In genomic region chr1:89844860-89845259, GRCh38 we compare ENCODE assay signal across 14 cellular contexts. TPM values are rescaled to one million over a fixed set of nuclear protein-coding genes. Genes with fewer than 3 reads are reported as not detected.
DNase-seq lines count a peak whose midpoint lies in the region; ATAC-seq and TF ChIP-seq lines count a peak whose summit lies in the region.
"Had no signal": no experiment of that assay in that cellular context is flagged by ENCODE, and none has a peak within 500 bp of the region (broad histone marks: within the 10 kb centered on the region; RNA-seq: fewer than 3 reads in every experiment).

No MANE protein-coding gene starts in this region.

- H3K9me3 Mint-ChIP-seq in activated CD8-positive, alpha-beta memory T cell treated with anti-CD3 and anti-CD28 coated beads, Interleukin-2, amount 10 ng/mL, durations not matched to agents 7 days and 5 days (ENCODE audit: low read depth): no peaks in the 10 kb centered on the region
- no peaks in the 10 kb centered on the region for H3K9me3 Mint-ChIP-seq in WTC11
- no peaks in the 10 kb centered on the region for H3K9me3 Mint-ChIP-seq in stimulated activated naive CD8-positive, alpha-beta T cell treated with anti-CD3 and anti-CD28 coated beads, Interleukin-15, Interleukin-2, amounts not matched to agents 100 ng/mL and 50 ng/mL, for 24 hours

- no peak for TF ChIP-seq POLR2A in sigmoid colon (IDR thresholded peaks at IDR 0.05)

- no peak for TF ChIP-seq CTCF in WTC11 (IDR thresholded peaks at IDR 0.05)
- TF ChIP-seq CTCF in fibroblast of lung (conservative IDR thresholded peaks at IDR 0.05 in 1 of 2, IDR thresholded peaks at IDR 0.05 in 1 of 2; ENCODE audit: low read depth in 1 of 2, low read length in 2 of 2): no peak
- TF ChIP-seq CTCF in sigmoid colon (IDR thresholded peaks at IDR 0.05): no peak

- peaks cover 5% of the 10 kb centered on the region for H3K79me2 ChIP-seq in fibroblast of lung (ENCODE audit: control insufficient read depth, insufficient read depth, low read length)

- peaks cover 56% of the 10 kb centered on the region for H3K4me1 Mint-ChIP-seq in activated CD8-positive, alpha-beta memory T cell treated with anti-CD3 and anti-CD28 coated beads, Interleukin-2, amount 10 ng/mL, durations not matched to agents 7 days and 5 days
- H3K4me1 Mint-ChIP-seq in WTC11: peaks cover 38% of the 10 kb centered on the region
- peaks cover 74% of the 10 kb centered on the region for H3K4me1 Mint-ChIP-seq in stimulated activated naive CD8-positive, alpha-beta T cell treated with anti-CD3 and anti-CD28 coated beads, Interleukin-15, Interleukin-2, amounts not matched to agents 100 ng/mL and 50 ng/mL, for 24 hours (ENCODE audit: low read depth)

- H3K4me2 ChIP-seq in fibroblast of lung (ENCODE audit: extremely low read depth, insufficient read depth, low read length): peak overlapping the region; percentile 96

- H3K9ac ChIP-seq in fibroblast of lung (ENCODE audit: insufficient read depth, low read length): no peak overlapping the region

- CTCF ChIA-PET in activated CD8-positive, alpha-beta memory T cell treated with anti-CD3 and anti-CD28 coated beads, Interleukin-2, amount 10 ng/mL, durations not matched to agents 7 days and 5 days (lab: Charles Lee): no interaction called here
- CTCF ChIA-PET in WTC11 (lab: Charles Lee): no interaction called here

- H3K36me3 ChIP-seq in fibroblast of lung (ENCODE audit: control insufficient read depth, insufficient read depth, low read length) (no peaks in the 10 kb centered on the region), sigmoid colon (no peaks in the 10 kb centered on the region)
- H3K36me3 ChIP-seq: esophagus squamous epithelium had no signal

- POLR2A ChIA-PET in WTC11 (lab: Charles Lee): no interaction called here

- H3K4me1 ChIP-seq in fibroblast of lung (ENCODE audit: control insufficient read depth, extremely low read depth, insufficient read depth, low read length) (peaks cover 4% of the 10 kb centered on the region), sigmoid colon (peaks cover 0 to 20% (median 14%) of the 10 kb centered on the region in 4 donors)

- peak overlapping the region; percentile 94 for H3K4me3 Mint-ChIP-seq in activated CD8-positive, alpha-beta memory T cell treated with anti-CD3 and anti-CD28 coated beads, Interleukin-2, amount 10 ng/mL, durations not matched to agents 7 days and 5 days
- H3K4me3 Mint-ChIP-seq in WTC11: peak overlapping the region; percentile 85; the same call in 1 of the 2 replicates
- H3K4me3 Mint-ChIP-seq in stimulated activated naive CD8-positive, alpha-beta T cell treated with anti-CD3 and anti-CD28 coated beads, Interleukin-15, Interleukin-2, amounts not matched to agents 100 ng/mL and 50 ng/mL, for 24 hours: peak overlapping the region; percentile 93

- intact Hi-C loops in sigmoid colon (cut with DNase I): loop anchor here (5.0 kb wide), 1 partner anchor 38 kb away; no protein-coding TSS in a partner anchor

- H3K27me3 ChIP-seq in fibroblast of lung (ENCODE audit: control insufficient read depth, insufficient read depth, low read length) (no peaks in the 10 kb centered on the region), sigmoid colon (no peaks in the 10 kb centered on the region)
- H3K27me3 ChIP-seq: esophagus squamous epithelium had no signal

- H3K27ac Mint-ChIP-seq in activated CD8-positive, alpha-beta memory T cell treated with anti-CD3 and anti-CD28 coated beads, Interleukin-2, amount 10 ng/mL, durations not matched to agents 7 days and 5 days: peak overlapping the region; percentile 91
- H3K27ac Mint-ChIP-seq in WTC11: no peak overlapping the region
- H3K27ac Mint-ChIP-seq in stimulated activated naive CD8-positive, alpha-beta T cell treated with anti-CD3 and anti-CD28 coated beads, Interleukin-15, Interleukin-2, amounts not matched to agents 100 ng/mL and 50 ng/mL, for 24 hours: peak overlapping the region; percentile 97

- no peak for ATAC-seq in activated CD8-positive, alpha-beta memory T cell treated with anti-CD3 and anti-CD28 coated beads, Interleukin-2, amount 10 ng/mL, durations not matched to agents 7 days and 5 days
- ATAC-seq in WTC11 (no peak), GM19397 (IDR thresholded peaks at IDR 0.05; ENCODE audit: unreplicated experiment) (no peak)

- H3K9me3 ChIP-seq in fibroblast of lung (ENCODE audit: control insufficient read depth, insufficient read depth, low read depth, low read length) (no peaks in the 10 kb centered on the region), sigmoid colon (no peaks in the 10 kb centered on the region)
- H3K9me3 ChIP-seq: esophagus squamous epithelium had no signal

- WGBS in sigmoid colon, 2 donors: 85 to 94% methylated on average over 5 of the region's 5 CpGs

- H3K27ac ChIP-seq in fibroblast of lung (ENCODE audit: insufficient read depth, low read length) (no peak overlapping the region), sigmoid colon (no peak overlapping the region)
- H3K27ac ChIP-seq: HL-60, WERI-Rb-1 had no signal

- DNase-seq in activated CD8-positive, alpha-beta memory T cell treated with anti-CD3 and anti-CD28 coated beads, Interleukin-2, amount 10 ng/mL, durations not matched to agents 7 days and 5 days: no peak
- no peak for DNase-seq in activated CD8-positive, alpha-beta memory T cell treated with anti-CD3 and anti-CD28 coated beads, Interleukin-2, amount 50 U/mL, for 48 hours
- no peak for DNase-seq in WTC11 (ENCODE audit: low spot score)
- DNase-seq in fibroblast of lung (ENCODE audit: low read depth in 2 of 2): no peak
- DNase-seq in sigmoid colon: no peak
- no peak for DNase-seq in NCI-H510A treated with DMSO at 0.1 percent for 48 hours (lab: John Stamatoyannopoulos, UW)
- DNase-seq: esophagus squamous epithelium, GF-D8, NCI-H1417 treated with DMSO at 0.1 percent for 48 hours, posterior cingulate gyrus, WERI-Rb-1 had no signal

- H3K36me3 Mint-ChIP-seq in activated CD8-positive, alpha-beta memory T cell treated with anti-CD3 and anti-CD28 coated beads, Interleukin-2, amount 10 ng/mL, durations not matched to agents 7 days and 5 days: peaks cover 15% of the 10 kb centered on the region
- H3K36me3 Mint-ChIP-seq in WTC11: peaks cover 26% of the 10 kb centered on the region
- H3K36me3 Mint-ChIP-seq in stimulated activated naive CD8-positive, alpha-beta T cell treated with anti-CD3 and anti-CD28 coated beads, Interleukin-15, Interleukin-2, amounts not matched to agents 100 ng/mL and 50 ng/mL, for 24 hours (ENCODE audit: low read depth): peaks cover 44% of the 10 kb centered on the region

- H4K20me1 ChIP-seq in fibroblast of lung (ENCODE audit: control insufficient read depth, extremely low read depth, insufficient read depth, low read length): no peaks in the 10 kb centered on the region

- H2AFZ ChIP-seq in fibroblast of lung (ENCODE audit: low read length): no peak overlapping the region

- no peaks in the 10 kb centered on the region for H3K27me3 Mint-ChIP-seq in activated CD8-positive, alpha-beta memory T cell treated with anti-CD3 and anti-CD28 coated beads, Interleukin-2, amount 10 ng/mL, durations not matched to agents 7 days and 5 days
- no peaks in the 10 kb centered on the region for H3K27me3 Mint-ChIP-seq in WTC11 (ENCODE audit: low read depth)
- no peaks in the 10 kb centered on the region for H3K27me3 Mint-ChIP-seq in stimulated activated naive CD8-positive, alpha-beta T cell treated with anti-CD3 and anti-CD28 coated beads, Interleukin-15, Interleukin-2, amounts not matched to agents 100 ng/mL and 50 ng/mL, for 24 hours

- TF ChIP-seq EP300 in sigmoid colon (IDR thresholded peaks at IDR 0.05): no peak

- H3K4me3 ChIP-seq in fibroblast of lung (replicated peaks in 1 of 4; ENCODE audit: control extremely low read depth in 1 of 4, insufficient read depth in 1 of 4, low read depth in 3 of 4, low read length in 4 of 4) (peak overlapping the region in 2 of 4 experiments; percentile 76 to 81), sigmoid colon (no peak overlapping the region)

TF ChIP-seq in WTC11, 78 proteins besides CTCF, POLR2A, EP300 and RAD21 (continues in another document):
- TF ChIP-seq PRDM15 (CRISPR knock-in tag; IDR thresholded peaks at IDR 0.05): no peak
- no peak for TF ChIP-seq MLX (CRISPR knock-in tag; IDR thresholded peaks at IDR 0.05)

RNA-seq across cellular contexts. Expression of gene LRRC8D, which starts 24.0 kb away (rescaled TPM):
- 10 to 100 TPM; 19.2 to 27.7 TPM for total RNA-seq in activated CD8-positive, alpha-beta memory T cell treated with anti-CD3 and anti-CD28 coated beads, Interleukin-2, amount 10 ng/mL, durations not matched to agents 7 days and 5 days
- total RNA-seq in WTC11 (2021): 42.6 to 45.4 TPM (median 42.8 TPM) in 3 replicates
- 28.8 and 41.0 TPM in 2 replicates for total RNA-seq in fibroblast of lung
- 40.0 and 58.1 TPM in 2 replicates for polyA plus RNA-seq in fibroblast of lung
- 21.9 and 30.3 TPM in 2 replicates for polyA plus RNA-seq in fibroblast of lung (2012)
- 16.8 and 22.9 TPM in 2 replicates for polyA minus RNA-seq in fibroblast of lung (ENCODE audit: low replicate concordance)
- total RNA-seq in sigmoid colon: 10 to 100 TPM in 1 of 4 donors, 1 to 10 TPM in 3; 6.0 to 11.7 (median 8.8) TPM
- 10 to 100 TPM in 1 of 3 donors, 1 to 10 TPM in 2; 7.8 to 21.2 (median 9.9) TPM for polyA plus RNA-seq in sigmoid colon
